ENCODE assay signal across 14 cellular contexts in the genomic region with DNA sequence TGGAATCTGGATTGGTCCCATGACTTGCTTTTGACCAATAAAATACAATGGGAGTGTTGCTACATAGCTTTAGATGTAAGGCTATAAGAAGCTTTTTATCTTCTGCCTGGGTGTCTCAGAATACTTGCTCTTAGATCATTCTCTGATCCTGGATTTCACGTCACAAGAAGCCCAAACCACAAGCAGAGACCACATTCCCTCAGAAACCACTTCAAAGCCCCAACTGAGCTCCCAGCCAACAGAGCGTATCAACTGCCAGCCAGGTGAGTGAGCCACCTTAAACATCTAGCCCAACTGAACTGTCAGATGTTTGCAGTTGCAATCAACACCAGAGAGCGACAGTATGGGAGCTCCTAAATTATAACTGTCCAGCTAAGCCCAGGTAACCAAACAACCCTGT.
DNase-seq lines count a peak whose midpoint lies in the region; ATAC-seq, FAIRE-seq and TF ChIP-seq lines count a peak whose summit lies in the region.
"Had no signal": no experiment of that assay in that cellular context is flagged by ENCODE, and none has a peak within 500 bp of the region (broad histone marks: within the 10 kb centered on the region; RNA-seq: fewer than 3 reads in every experiment).

No MANE protein-coding gene starts in this region.

- in situ Hi-C loops in GM12878 (cut with MboI): no loop called here

- H3K27ac ChIP-seq in GM12878 (ENCODE audit: control insufficient read depth, insufficient read depth): no peak overlapping the region
- no peak overlapping the region for H3K27ac ChIP-seq in small intestine (ENCODE audit: low read depth in 1 of 2, low read length in 1 of 2)
- H3K27ac ChIP-seq: tibial artery had no signal

- H3K9me3 ChIP-seq in GM12878 (replicated peaks; ENCODE audit: control insufficient read depth, insufficient read depth, low read length) (no peaks in the 10 kb centered on the region), small intestine (ENCODE audit: control insufficient read depth, low read depth) (no peaks in the 10 kb centered on the region)

- no peak overlapping the region for H3K27ac Mint-ChIP-seq in activated T-cell treated with anti-CD3 and anti-CD28 coated beads, Interleukin-2, amount 50 U/mL, for 72 hours

- POLR2A ChIA-PET in GM12878 (lab: Charles Lee): no interaction called here

- H3K36me3 ChIP-seq in GM12878 (ENCODE audit: control insufficient read depth in 2 of 2, insufficient read depth in 2 of 2, low read length in 1 of 2) (no peaks in the 10 kb centered on the region), small intestine (ENCODE audit: control insufficient read depth in 2 of 2, insufficient read depth in 2 of 2, low read length in 2 of 2) (no peaks in the 10 kb centered on the region)
- H3K36me3 ChIP-seq: tibial artery had no signal

- peaks cover 0 to 2% of the 10 kb centered on the region in 2 donors for H3K36me3 Mint-ChIP-seq in activated T-cell treated with anti-CD3 and anti-CD28 coated beads, Interleukin-2, amount 50 U/mL, for 72 hours (ENCODE audit: insufficient read depth in 2 of 2)

- CTCF ChIA-PET in GM12878 (lab: Yijun Ruan, JAX): no interaction called here

- H3K9ac ChIP-seq in GM12878 (ENCODE audit: control insufficient read depth, insufficient read depth, low read length): no peak overlapping the region

- H3K9me3 Mint-ChIP-seq in activated T-cell treated with anti-CD3 and anti-CD28 coated beads, Interleukin-2, amount 50 U/mL, for 72 hours: peaks cover 10 to 11% of the 10 kb centered on the region in 2 donors

- H3K4me3 Mint-ChIP-seq in activated T-cell treated with anti-CD3 and anti-CD28 coated beads, Interleukin-2, amount 50 U/mL, for 72 hours: no peak overlapping the region

- TF ChIP-seq EP300 in GM12878 (IDR thresholded peaks at IDR 0.05; ENCODE audit: borderline replicate concordance in 1 of 2, control insufficient read depth in 1 of 2, low read depth in 2 of 2, low read length in 2 of 2): no peak

- peak; percentile 6 to 20 for DNase-seq in activated T-cell treated with anti-CD3 and anti-CD28 coated beads, Interleukin-2, amount 50 U/mL, for 72 hours
- DNase-seq in activated T-cell treated with anti-CD3 and anti-CD28 coated beads, Interleukin-2, amount 50 U/mL, for 1 hour: no peak
- DNase-seq in MV-4-11 (lab: John Stamatoyannopoulos, UW) (peak; percentile 30), GM12878 (ENCODE audit: low read depth, low spot score) (no peak), small intestine (no peak), NAMALWA (ENCODE audit: low spot score) (no peak)
- DNase-seq in stimulated activated CD8-positive, alpha-beta memory T cell treated with anti-CD3 and anti-CD28 coated beads, Interleukin-4, amount 100 ng/mL, for 24 hours (ENCODE audit: low read depth): peak; percentile 1
- DNase-seq: activated CD4-positive, alpha-beta T cell treated with anti-CD3 and anti-CD28 coated beads, Interleukin-2, amount 50 U/mL, for 1 hour; hippocampal formation; NCI-H1436 treated with DMSO at 0.1 percent for 48 hours; NCI-H82; retina; tibial artery had no signal

- SMC1A ChIA-PET in GM12878 (lab: Charles Lee; ENCODE audit: uncharacterized antibody, unreplicated experiment): no interaction called here

- H3K4me1 Mint-ChIP-seq in activated T-cell treated with anti-CD3 and anti-CD28 coated beads, Interleukin-2, amount 50 U/mL, for 72 hours (ENCODE audit: low read depth): no peaks in the 10 kb centered on the region

- H4K20me1 ChIP-seq in GM12878 (ENCODE audit: control insufficient read depth, insufficient read depth): no peaks in the 10 kb centered on the region

- H3K27me3 Mint-ChIP-seq in activated T-cell treated with anti-CD3 and anti-CD28 coated beads, Interleukin-2, amount 50 U/mL, for 72 hours (ENCODE audit: low read depth): no peaks in the 10 kb centered on the region

- H3K4me1 ChIP-seq in GM12878 (ENCODE audit: control insufficient read depth, insufficient read depth, low read length): no peaks in the 10 kb centered on the region
- no peaks in the 10 kb centered on the region for H3K4me1 ChIP-seq in small intestine (ENCODE audit: control insufficient read depth in 2 of 2, insufficient read depth in 1 of 2, low read depth in 1 of 2, low read length in 1 of 2)
- H3K4me1 ChIP-seq: tibial artery had no signal

- TF ChIP-seq RAD21 in GM12878 (IDR thresholded peaks at IDR 0.05; ENCODE audit: insufficient read depth, low read depth, low read length): no peak

- H2AFZ ChIP-seq in GM12878 (ENCODE audit: control insufficient read depth, low read depth, low read length): no peak overlapping the region

- no peak for TF ChIP-seq POLR2A in GM12878 (IDR thresholded peaks at IDR 0.05; ENCODE audit: low read depth, low read length)

- no peaks in the 10 kb centered on the region for H3K27me3 ChIP-seq in GM12878 (replicated peaks in 1 of 2; ENCODE audit: control insufficient read depth in 2 of 2, insufficient read depth in 2 of 2, low read length in 1 of 2)
- no peaks in the 10 kb centered on the region for H3K27me3 ChIP-seq in small intestine (ENCODE audit: control insufficient read depth in 2 of 2, insufficient read depth in 2 of 2, low read length in 2 of 2)
- H3K27me3 ChIP-seq: tibial artery had no signal

- BruUV-seq in GM12878 (replicated peaks; lab: Mats Ljungman, UMichigan): no TSS peak

- intact Hi-C loops in GM12878 (cut with micrococcal nuclease; ENCODE audit: unreplicated experiment): no loop called here

- RAD21 ChIA-PET in GM12878 (lab: Charles Lee; ENCODE audit: unreplicated experiment): no interaction called here

- peak in 1 of 2 donors; percentile 43 for ATAC-seq in activated T-cell treated with anti-CD3 and anti-CD28 coated beads, Interleukin-2, amount 50 U/mL, for 72 hours (replicated peaks in 1 of 2)
- ATAC-seq in GM12878 (no peak), GM21619 (IDR thresholded peaks at IDR 0.05; ENCODE audit: unreplicated experiment) (no peak)

- 0% methylated on average over 3 of the region's 3 CpGs for WGBS in GM12878 (ENCODE audit: insufficient coverage, insufficient replicate concordance, low lambda C conversion rate, missing lambda C conversion rate)
- WGBS in small intestine, 3 donors: 51 to 56% (median 53%) methylated on average over 3 of the region's 3 CpGs

- H3K79me2 ChIP-seq in GM12878 (ENCODE audit: control insufficient read depth, insufficient read depth, low read length): no peaks in the 10 kb centered on the region

- FAIRE-seq in GM12878 (lab: Jason Lieb, UNC) (no peak), small intestine (lab: Jason Lieb, UNC) (no peak)

- H3K4me3 ChIP-seq in GM12878 (no peak overlapping the region), small intestine (ENCODE audit: low read depth in 1 of 2, low read length in 2 of 2) (no peak overlapping the region)
- H3K4me3 ChIP-seq: tibial artery had no signal

- H3K4me2 ChIP-seq in GM12878 (ENCODE audit: control insufficient read depth, insufficient read depth): no peak overlapping the region

- TF ChIP-seq CTCF in GM12878 (IDR thresholded peaks at IDR 0.05 in 2 of 3, conservative IDR thresholded peaks at IDR 0.05 in 1 of 3; ENCODE audit: control insufficient read depth in 2 of 3, extremely low read depth in 1 of 3, insufficient read depth in 1 of 3, low read depth in 3 of 3, low read length in 3 of 3): no peak

TF ChIP-seq in GM12878, 131 proteins besides CTCF, POLR2A, EP300 and RAD21:
- TF ChIP-seq RUNX3 (IDR thresholded peaks at IDR 0.05; ENCODE audit: low read length) (peak; percentile 38), SUPT20H (IDR thresholded peaks at IDR 0.05; ENCODE audit: borderline replicate concordance, control insufficient read depth, low read depth, low read length) (no peak)

Comparison
In these comparisons a context has a peak if more than half of its experiments do, and no peak if none do; other contexts are left out.
1. DNase-seq: peak in activated T-cell treated with anti-CD3 and anti-CD28 coated beads, Interleukin-2, amount 50 U/mL, for 72 hours (2 of 2), MV-4-11 (single experiment) and stimulated activated CD8-positive, alpha-beta memory T cell treated with anti-CD3 and anti-CD28 coated beads, Interleukin-4, amount 100 ng/mL, for 24 hours (single experiment); none in activated T-cell treated with anti-CD3 and anti-CD28 coated beads, Interleukin-2, amount 50 U/mL, for 1 hour (single experiment), GM12878 (single experiment), small intestine (single experiment) and NAMALWA (single experiment).